ENCODE assay signal across 1 cellular context in genomic region chrX:97016106-97016505, GRCh38.
A peak's percentile ranks its signal among the peaks of the same experiment; 100 is the strongest.
TF ChIP-seq lines count a peak whose summit lies in the region.

No MANE protein-coding gene starts in this region.

TF ChIP-seq in GM12878, 131 proteins besides CTCF, POLR2A, EP300 and RAD21:
- TF ChIP-seq CHD2 (IDR thresholded peaks at IDR 0.05; ENCODE audit: borderline replicate concordance, low read depth, low read length), result no peak
- TF ChIP-seq SMC3 (IDR thresholded peaks at IDR 0.05; ENCODE audit: borderline replicate concordance, low read length), result peak; percentile 14; the same call in 1 of the 2 replicates
